Comparison of ENCODE assay signal across 17 cellular contexts in genomic region chr15:99955181-99955525, GRCh38.
DNase-seq lines count a peak whose midpoint lies in the region; ATAC-seq and TF ChIP-seq lines count a peak whose summit lies in the region.
"Had no signal": no experiment of that assay in that cellular context is flagged by ENCODE, and none has a peak within 500 bp of the region (broad histone marks: within the 10 kb centered on the region; RNA-seq: fewer than 3 reads in every experiment).

No MANE protein-coding gene starts in this region.

- TF ChIP-seq CTCF in RWPE2 (IDR thresholded peaks at IDR 0.05; ENCODE audit: poor library complexity, severe bottlenecking): no peak
- no peak for TF ChIP-seq CTCF in spleen (IDR thresholded peaks at IDR 0.05 in 8 of 11, conservative IDR thresholded peaks at IDR 0.05 in 3 of 11)
- TF ChIP-seq CTCF in stomach (IDR thresholded peaks at IDR 0.05): no peak
- no peak for TF ChIP-seq CTCF in activated CD8-positive, alpha-beta T cell treated with anti-CD3 and anti-CD28 coated beads for 36 hours (IDR thresholded peaks at IDR 0.05)

- peaks cover 6% of the 10 kb centered on the region for H3K4me1 ChIP-seq in RWPE2 (ENCODE audit: insufficient read depth, poor library complexity, severe bottlenecking)
- peaks cover 0 to 14% (median 1%) of the 10 kb centered on the region in 6 donors for H3K4me1 ChIP-seq in spleen
- no peaks in the 10 kb centered on the region for H3K4me1 ChIP-seq in stomach
- H3K4me1 ChIP-seq: SJSA1 had no signal

- H3K36me3 Mint-ChIP-seq in T-helper 2 cell treated with Interferon-gamma antibody and Interleukin-4, amounts not matched to agents 5 μg/mL and 100 μg/mL, for 36 hours (ENCODE audit: low read depth): no peaks in the 10 kb centered on the region
- H3K36me3 Mint-ChIP-seq in activated CD8-positive, alpha-beta T cell treated with anti-CD3 and anti-CD28 coated beads for 36 hours (ENCODE audit: low read depth): no peaks in the 10 kb centered on the region

- DNase-seq in GM03348 (ENCODE audit: low spot score): peak; percentile 1
- DNase-seq in RWPE2 (ENCODE audit: low spot score): peak; percentile 45
- DNase-seq in iPS-NIHi7 (ENCODE audit: extremely low spot score): peak; percentile 5
- DNase-seq in spleen: peak; percentile 20
- DNase-seq in T-helper 2 cell treated with Interferon-gamma antibody and Interleukin-4, amounts not matched to agents 5 μg/mL and 100 μg/mL, for 36 hours (ENCODE audit: low spot score): no peak
- DNase-seq in stomach: no peak
- DNase-seq in activated CD8-positive, alpha-beta T cell treated with anti-CD3 and anti-CD28 coated beads for 36 hours: no peak
- no peak for DNase-seq in NCI-H1105 (lab: John Stamatoyannopoulos, UW)
- DNase-seq: CD8-positive, alpha-beta memory T cell; Karpas-422; MM.1S; NCI-H1105 treated with DMSO at 0.1 percent for 48 hours; NCI-H1930; NCI-H2171 treated with DMSO at 0.1 percent for 48 hours; NCI-H510A had no signal

- H3K27me3 ChIP-seq in RWPE2 (ENCODE audit: insufficient read depth, poor library complexity, severe bottlenecking) (no peaks in the 10 kb centered on the region), spleen (replicated peaks in 1 of 7) (peaks cover 0 to 8% (median 0%) of the 10 kb centered on the region in 7 donors), stomach (no peaks in the 10 kb centered on the region)
- H3K27me3 ChIP-seq: BLaER1, SJSA1 had no signal

- H3K9me3 ChIP-seq in RWPE2 (ENCODE audit: severe bottlenecking): no peaks in the 10 kb centered on the region
- H3K9me3 ChIP-seq in spleen: peaks cover 0 to 2% (median under 1%) of the 10 kb centered on the region in 8 donors
- peaks cover 0 to 8% (median 2%) of the 10 kb centered on the region in 4 donors for H3K9me3 ChIP-seq in stomach
- H3K9me3 ChIP-seq: SJSA1 had no signal

- 73 to 95% (median 90%) methylated on average over 1 of the region's 1 CpG for WGBS in spleen, 5 donors
- WGBS in stomach, 5 donors: 83 to 100% (median 89%) methylated on average over 1 of the region's 1 CpG

- no peaks in the 10 kb centered on the region for H3K36me3 ChIP-seq in RWPE2 (ENCODE audit: low read depth)
- no peaks in the 10 kb centered on the region for H3K36me3 ChIP-seq in spleen
- no peaks in the 10 kb centered on the region for H3K36me3 ChIP-seq in stomach
- H3K36me3 ChIP-seq: BLaER1, SJSA1 had no signal

- TF ChIP-seq EP300 in stomach (IDR thresholded peaks at IDR 0.05): no peak

- peaks cover 4% of the 10 kb centered on the region for H3K27me3 Mint-ChIP-seq in T-helper 2 cell treated with Interferon-gamma antibody and Interleukin-4, amounts not matched to agents 5 μg/mL and 100 μg/mL, for 36 hours (ENCODE audit: low read depth)
- H3K27me3 Mint-ChIP-seq in activated CD8-positive, alpha-beta T cell treated with anti-CD3 and anti-CD28 coated beads for 36 hours: peaks cover 6% of the 10 kb centered on the region

- no peak for ATAC-seq in RWPE2 (ENCODE audit: low read depth)
- ATAC-seq in activated CD8-positive, alpha-beta T cell treated with anti-CD3 and anti-CD28 coated beads for 36 hours: no peak

- no peak overlapping the region for H3K4me3 ChIP-seq in RWPE2 (ENCODE audit: severe bottlenecking)
- no peak overlapping the region for H3K4me3 ChIP-seq in spleen
- H3K4me3 ChIP-seq in stomach: no peak overlapping the region
- H3K4me3 ChIP-seq: BLaER1, SJSA1 had no signal

- no peak overlapping the region for H3K27ac ChIP-seq in RWPE2 (ENCODE audit: poor library complexity, severe bottlenecking)
- no peak overlapping the region for H3K27ac ChIP-seq in spleen
- no peak overlapping the region for H3K27ac ChIP-seq in stomach
- H3K27ac ChIP-seq: BLaER1, SJSA1 had no signal

- TF ChIP-seq POLR2A in spleen (IDR thresholded peaks at IDR 0.05) (no peak), stomach (IDR thresholded peaks at IDR 0.05) (no peak)

- intact Hi-C loops in spleen (cut with DNase I; ENCODE audit: low total_unique reads) (no loop called here), stomach (cut with DNase I; ENCODE audit: low total_unique reads) (no loop called here)
- intact Hi-C loops in activated CD8-positive, alpha-beta T cell treated with anti-CD3 and anti-CD28 coated beads for 36 hours (cut with micrococcal nuclease): no loop called here

- no peaks in the 10 kb centered on the region for H3K9me3 Mint-ChIP-seq in T-helper 2 cell treated with Interferon-gamma antibody and Interleukin-4, amounts not matched to agents 5 μg/mL and 100 μg/mL, for 36 hours
- H3K9me3 Mint-ChIP-seq in activated CD8-positive, alpha-beta T cell treated with anti-CD3 and anti-CD28 coated beads for 36 hours: no peaks in the 10 kb centered on the region

- CTCF ChIA-PET in activated CD8-positive, alpha-beta T cell treated with anti-CD3 and anti-CD28 coated beads for 36 hours (lab: Charles Lee): no interaction called here

- no peak overlapping the region for H3K4me3 Mint-ChIP-seq in T-helper 2 cell treated with Interferon-gamma antibody and Interleukin-4, amounts not matched to agents 5 μg/mL and 100 μg/mL, for 36 hours
- no peak overlapping the region for H3K4me3 Mint-ChIP-seq in activated CD8-positive, alpha-beta T cell treated with anti-CD3 and anti-CD28 coated beads for 36 hours
- H3K4me3 Mint-ChIP-seq: CD8-positive, alpha-beta memory T cell had no signal

- H3K4me1 Mint-ChIP-seq in T-helper 2 cell treated with Interferon-gamma antibody and Interleukin-4, amounts not matched to agents 5 μg/mL and 100 μg/mL, for 36 hours (ENCODE audit: low read depth): peaks cover 1% of the 10 kb centered on the region
- H3K4me1 Mint-ChIP-seq in activated CD8-positive, alpha-beta T cell treated with anti-CD3 and anti-CD28 coated beads for 36 hours (ENCODE audit: low read depth): peaks cover 7% of the 10 kb centered on the region

- POLR2A ChIA-PET in activated CD8-positive, alpha-beta T cell treated with anti-CD3 and anti-CD28 coated beads for 36 hours (lab: Charles Lee): no interaction called here

- no peak overlapping the region for H3K27ac Mint-ChIP-seq in T-helper 2 cell treated with Interferon-gamma antibody and Interleukin-4, amounts not matched to agents 5 μg/mL and 100 μg/mL, for 36 hours
- no peak overlapping the region for H3K27ac Mint-ChIP-seq in activated CD8-positive, alpha-beta T cell treated with anti-CD3 and anti-CD28 coated beads for 36 hours
- H3K27ac Mint-ChIP-seq: CD8-positive, alpha-beta memory T cell had no signal

Comparison
In these comparisons a context has a peak if more than half of its experiments do, and no peak if none do; other contexts are left out.
1. DNase-seq: peak in GM03348 (single experiment), RWPE2 (single experiment), iPS-NIHi7 (single experiment) and spleen (single experiment); none in T-helper 2 cell treated with Interferon-gamma antibody and Interleukin-4, amounts not matched to agents 5 μg/mL and 100 μg/mL, for 36 hours (single experiment), stomach (single experiment), activated CD8-positive, alpha-beta T cell treated with anti-CD3 and anti-CD28 coated beads for 36 hours (single experiment) and NCI-H1105 (single experiment).